ENCODE assay signal across 1 cellular context in the genomic region with DNA sequence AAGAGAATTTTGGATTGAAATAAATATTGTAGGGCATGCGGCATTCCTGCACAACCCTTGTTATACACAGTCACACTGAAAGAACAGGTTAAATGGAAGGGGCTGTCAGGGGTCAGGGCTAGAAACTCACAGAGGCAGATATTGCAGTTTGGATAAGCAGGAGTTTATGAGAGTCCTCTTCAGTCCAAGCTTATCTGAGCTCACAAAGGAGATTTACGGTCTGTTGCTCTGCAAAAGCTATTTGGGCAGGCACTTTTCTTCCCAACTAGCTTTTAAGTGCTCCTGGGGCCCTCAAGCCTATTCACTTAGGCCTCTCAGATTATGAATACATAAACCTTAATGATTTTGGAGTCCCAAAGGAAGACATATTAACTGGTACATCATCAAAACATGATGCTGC.
TF ChIP-seq lines count a peak whose summit lies in the region.

No MANE protein-coding gene starts in this region.

TF ChIP-seq in HepG2, 621 proteins besides CTCF, POLR2A, EP300 and RAD21 (continued from another document):
- TF ChIP-seq CHD2 (IDR thresholded peaks at IDR 0.05; ENCODE audit: low read depth, low read length): no peak
- TF ChIP-seq KDM5A (IDR thresholded peaks at IDR 0.05; ENCODE audit: borderline replicate concordance, low read length): no peak
- TF ChIP-seq SSRP1 (CRISPR knock-in tag; IDR thresholded peaks at IDR 0.05): no peak
- no peak for TF ChIP-seq ZNF510 (CRISPR knock-in tag; IDR thresholded peaks at IDR 0.05; ENCODE audit: low read depth)
- no peak for TF ChIP-seq RFXANK (CRISPR knock-in tag; IDR thresholded peaks at IDR 0.05)
